Comparison of ENCODE assay signal across 30 cellular contexts in the genomic region with DNA sequence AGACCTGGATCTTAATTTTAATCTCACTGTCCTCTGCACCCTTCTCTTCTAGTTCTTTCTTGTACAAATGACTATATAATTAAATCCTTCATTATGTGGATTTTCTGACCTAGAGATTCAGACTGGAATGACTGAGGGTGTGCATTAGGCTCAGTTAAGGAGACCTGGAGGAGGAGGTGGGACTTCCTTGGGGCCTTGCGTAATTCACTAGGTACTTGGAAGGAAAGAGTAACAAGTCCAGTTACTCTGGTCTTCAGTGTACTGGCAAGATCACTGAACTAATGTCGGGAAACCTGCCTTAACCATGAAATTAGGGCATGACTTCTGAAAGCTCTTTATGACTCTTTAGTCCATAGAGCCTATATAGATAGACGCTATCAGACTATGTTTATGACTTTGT.
"Had no signal": no experiment of that assay in that cellular context is flagged by ENCODE, and none has a peak within 500 bp of the region (broad histone marks: within the 10 kb centered on the region; RNA-seq: fewer than 3 reads in every experiment).

No MANE protein-coding gene starts in this region.

- ATAC-seq: gastrocnemius medialis; natural killer cell; right lobe of liver; stimulated activated memory B cell treated with anti-CD40 and anti-IgM and Interleukin-4, amounts not matched to agents 10 μg/mL and 1 μg/mL and 100 μg/mL, for 72 hours; stimulated activated naive CD8-positive, alpha-beta T cell treated with anti-CD3 and anti-CD28 coated beads, Interleukin-15, amount 100 ng/mL, for 72 hours had no signal

- H3K9me3 Mint-ChIP-seq: activated naive CD8-positive, alpha-beta T cell treated with anti-CD3 and anti-CD28 coated beads for 36 hours had no signal

- H3K36me3 Mint-ChIP-seq: activated naive CD8-positive, alpha-beta T cell treated with anti-CD3 and anti-CD28 coated beads for 36 hours; natural killer cell; stimulated activated memory B cell treated with anti-CD40 and anti-IgM and Interleukin-4, amounts not matched to agents 10 μg/mL and 1 μg/mL and 100 μg/mL, for 72 hours had no signal

- DNase-seq: activated CD4-positive, alpha-beta T cell treated with anti-CD3 and anti-CD28 coated beads for 4 hours; activated CD4-positive, alpha-beta T cell treated with anti-CD3 and anti-CD28 coated beads, Interleukin-2, amount 50 U/mL, for 4 hours; activated effector memory CD4-positive, alpha-beta T cell treated with Interleukin-2 at 50 U/mL for 16 hours; activated naive CD4-positive, alpha-beta T cell treated with anti-CD3 and anti-CD28 coated beads for 36 hours; activated naive CD8-positive, alpha-beta T cell treated with anti-CD3 and anti-CD28 coated beads for 36 hours; activated T-cell treated with anti-CD3 and anti-CD28 coated beads for 4 hours; central memory CD4-positive, alpha-beta T cell; effector CD4-positive, alpha-beta T cell; erythroblast; gastrocnemius medialis; glutamatergic neuron; hippocampal formation; left cardiac atrium; natural killer cell; right lobe of liver; stimulated activated CD4-positive, alpha-beta T cell treated with anti-CD3 and anti-CD28 coated beads, Interleukin-4, amount 100 ng/mL, for 4 hours; stimulated activated CD8-positive, alpha-beta memory T cell treated with anti-CD3 and anti-CD28 coated beads, Interleukin-4, amount 100 ng/mL, for 48 hours; stimulated activated naive CD8-positive, alpha-beta T cell treated with anti-CD3 and anti-CD28 coated beads, Interleukin-15, amount 100 ng/mL, for 72 hours; substantia nigra; SW 1271; T-helper 9 cell had no signal

- H3K27me3 Mint-ChIP-seq: activated naive CD8-positive, alpha-beta T cell treated with anti-CD3 and anti-CD28 coated beads for 36 hours; stimulated activated memory B cell treated with anti-CD40 and anti-IgM and Interleukin-4, amounts not matched to agents 10 μg/mL and 1 μg/mL and 100 μg/mL, for 72 hours; stimulated activated naive CD8-positive, alpha-beta T cell treated with anti-CD3 and anti-CD28 coated beads, Interleukin-15, amount 100 ng/mL, for 72 hours had no signal

- H3K4me3 Mint-ChIP-seq: activated naive CD4-positive, alpha-beta T cell treated with anti-CD3 and anti-CD28 coated beads for 36 hours; activated naive CD8-positive, alpha-beta T cell treated with anti-CD3 and anti-CD28 coated beads for 36 hours; natural killer cell; stimulated activated memory B cell treated with anti-CD40 and anti-IgM and Interleukin-4, amounts not matched to agents 10 μg/mL and 1 μg/mL and 100 μg/mL, for 72 hours; stimulated activated naive CD8-positive, alpha-beta T cell treated with anti-CD3 and anti-CD28 coated beads, Interleukin-15, amount 100 ng/mL, for 72 hours; T-helper 1 cell treated with Interleukin-12 subunit alpha and Interleukin-12 subunit beta and Interleukin-4 antibody, amounts not matched to agents 30 μg/mL and 1 μg/mL, for 36 hours had no signal

- H3K4me3 ChIP-seq: adrenal gland, ascending aorta, gastrocnemius medialis, right lobe of liver, upper lobe of left lung had no signal

- H3K27me3 ChIP-seq: adrenal gland, ascending aorta, gastrocnemius medialis, right lobe of liver, upper lobe of left lung had no signal

- FAIRE-seq: endometrium, keratinocyte, TTC549 had no signal

- H3K4me1 Mint-ChIP-seq: activated naive CD8-positive, alpha-beta T cell treated with anti-CD3 and anti-CD28 coated beads for 36 hours; natural killer cell; stimulated activated memory B cell treated with anti-CD40 and anti-IgM and Interleukin-4, amounts not matched to agents 10 μg/mL and 1 μg/mL and 100 μg/mL, for 72 hours; stimulated activated naive CD8-positive, alpha-beta T cell treated with anti-CD3 and anti-CD28 coated beads, Interleukin-15, amount 100 ng/mL, for 72 hours had no signal

- H3K27ac ChIP-seq: adrenal gland, ascending aorta, gastrocnemius medialis, right lobe of liver, upper lobe of left lung, VCaP had no signal

- H3K4me1 ChIP-seq: adrenal gland, ascending aorta, gastrocnemius medialis, right lobe of liver, upper lobe of left lung had no signal

- H3K27ac Mint-ChIP-seq: activated naive CD4-positive, alpha-beta T cell treated with anti-CD3 and anti-CD28 coated beads for 36 hours; activated naive CD8-positive, alpha-beta T cell treated with anti-CD3 and anti-CD28 coated beads for 36 hours; natural killer cell; stimulated activated memory B cell treated with anti-CD40 and anti-IgM and Interleukin-4, amounts not matched to agents 10 μg/mL and 1 μg/mL and 100 μg/mL, for 72 hours; T-helper 1 cell treated with Interleukin-12 subunit alpha and Interleukin-12 subunit beta and Interleukin-4 antibody, amounts not matched to agents 30 μg/mL and 1 μg/mL, for 36 hours had no signal

- H3K9me3 ChIP-seq: adrenal gland, ascending aorta, gastrocnemius medialis, right lobe of liver, upper lobe of left lung had no signal

- H3K36me3 ChIP-seq: adrenal gland, ascending aorta, gastrocnemius medialis, right lobe of liver, upper lobe of left lung had no signal
